Comparison of ENCODE assay signal across 8 cellular contexts in the genomic region with DNA sequence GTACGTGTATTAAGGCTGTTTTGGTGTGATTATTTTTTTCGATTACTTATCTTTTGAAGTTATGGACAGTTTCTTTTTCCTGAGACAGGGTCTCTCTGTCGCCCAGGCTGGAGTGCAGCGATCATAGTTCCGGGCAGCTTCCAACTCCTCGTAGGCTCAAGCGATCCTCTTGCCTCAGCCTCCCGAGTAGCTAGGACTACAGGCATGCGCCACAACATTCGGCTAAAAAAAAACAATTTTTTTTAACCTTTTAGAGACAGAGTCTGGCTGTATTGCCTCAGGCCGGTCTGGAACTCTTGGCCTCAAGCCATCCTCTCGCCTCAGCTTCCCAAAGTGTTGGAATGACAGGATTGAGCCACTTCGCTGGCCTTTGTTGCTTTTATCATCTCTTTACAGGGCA. TPM values are rescaled to one million over a fixed set of nuclear protein-coding genes. Genes with fewer than 3 reads are reported as not detected.
DNase-seq lines count a peak whose midpoint lies in the region; TF ChIP-seq lines count a peak whose summit lies in the region.

No MANE protein-coding gene starts in this region.

- peak overlapping the region; percentile 83 for H3K27ac ChIP-seq in 22Rv1
- H3K27ac ChIP-seq in SJCRH30 = peak overlapping the region; percentile 89

- peak overlapping the region; percentile 90 for H3K4me3 ChIP-seq in SJCRH30
- peak overlapping the region; percentile 97 for H3K4me3 ChIP-seq in epithelial cell of esophagus (ENCODE audit: low read length)
- H3K4me3 ChIP-seq in neuron (ENCODE audit: low read length) = peak overlapping the region; percentile 68

- TF ChIP-seq CTCF in 22Rv1 (IDR thresholded peaks at IDR 0.05) (no peak), epithelial cell of esophagus (IDR thresholded peaks at IDR 0.05; ENCODE audit: insufficient read depth, low read depth, low read length, missing control alignments) (no peak)

- H3K4me1 ChIP-seq in SJCRH30 (peaks cover 2% of the 10 kb centered on the region; the same call in 1 of the 2 replicates), neuron (ENCODE audit: insufficient read depth, low read length) (peaks cover 22% of the 10 kb centered on the region)

- H2AFZ ChIP-seq in neuron (ENCODE audit: low read depth, low read length) = peak overlapping the region; percentile 90

- H3K9me3 ChIP-seq in SJCRH30 (replicated peaks) (no peaks in the 10 kb centered on the region), neuron (ENCODE audit: low read length) (no peaks in the 10 kb centered on the region)

- DNase-seq in GF-D8 (lab: John Stamatoyannopoulos, UW) = peak; percentile 18
- DNase-seq in SJCRH30 = peak; percentile 51 to 60
- peak; percentile 20 for DNase-seq in epithelial cell of esophagus (ENCODE audit: low read depth)
- no peak for DNase-seq in NCI-H1092 treated with DMSO at 0.1 percent for 48 hours (lab: John Stamatoyannopoulos, UW)
- no peak for DNase-seq in stimulated activated naive CD4-positive, alpha-beta T cell (lab: John Stamatoyannopoulos, UW)
- no peak for DNase-seq in COR-L47 (lab: John Stamatoyannopoulos, UW)

- no peaks in the 10 kb centered on the region for H3K27me3 ChIP-seq in SJCRH30
- no peaks in the 10 kb centered on the region for H3K27me3 ChIP-seq in neuron (ENCODE audit: insufficient read depth, low read length)

- H3K36me3 ChIP-seq in SJCRH30 (peaks cover 15% of the 10 kb centered on the region), neuron (ENCODE audit: insufficient read depth, low read length) (peaks cover 19% of the 10 kb centered on the region)

RNA-seq across cellular contexts. Expression of a gene that starts 0.9 kb away (rescaled TPM):
- 117 TPM in 2 replicates for total RNA-seq in SJCRH30 (2014; rRNA removed; shearing (Covaris generic))

RNA-seq across cellular contexts. Expression of a gene that starts 29.2 kb away (rescaled TPM):
- 22.9 and 23.6 TPM in 2 replicates for total RNA-seq in SJCRH30 (2014; rRNA removed; shearing (Covaris generic))

Comparison
In these comparisons a context has a peak if more than half of its experiments do, and no peak if none do; other contexts are left out.
1. DNase-seq: peak in GF-D8 (single experiment), SJCRH30 (2 of 2) and epithelial cell of esophagus (single experiment); none in NCI-H1092 treated with DMSO at 0.1 percent for 48 hours (single experiment), stimulated activated naive CD4-positive, alpha-beta T cell (0 of 6) and COR-L47 (single experiment).
2. Peak in every context shown above with its lines, with median percentiles within 50 percentile points of each other: H3K4me3 ChIP-seq.